Comparison of ENCODE assay signal across 38 cellular contexts in the genomic region with DNA sequence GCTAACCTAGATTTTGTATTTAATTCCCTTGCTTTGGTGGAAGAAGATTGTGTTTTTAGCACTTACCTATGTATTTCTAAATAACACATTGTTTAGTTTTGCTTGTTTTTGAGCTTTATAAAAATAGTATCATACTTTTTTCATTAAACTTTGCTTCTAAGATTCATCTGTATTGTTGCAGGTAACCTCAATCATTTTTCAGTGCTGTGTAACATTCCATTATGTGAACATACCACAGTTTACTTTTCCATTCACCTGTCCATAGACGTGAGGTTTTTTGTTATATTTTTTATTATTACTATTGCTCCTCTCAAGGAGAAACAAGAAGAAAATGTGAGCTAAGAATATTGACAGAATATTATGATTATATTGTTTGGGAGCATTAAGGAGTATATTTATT.
"Had no signal": no experiment of that assay in that cellular context is flagged by ENCODE, and none has a peak within 500 bp of the region (broad histone marks: within the 10 kb centered on the region; RNA-seq: fewer than 3 reads in every experiment).

No MANE protein-coding gene starts in this region.

- H3K36me3 ChIP-seq: ascending aorta, cardiac muscle cell had no signal

- DNase-seq: activated CD4-positive, alpha-beta memory T cell treated with anti-CD3 and anti-CD28 coated beads, Interleukin-2, amount 10 ng/mL, durations not matched to agents 7 days and 5 days; activated CD4-positive, alpha-beta T cell treated with anti-CD3 and anti-CD28 coated beads for 1 hour; activated CD4-positive, alpha-beta T cell treated with anti-CD3 and anti-CD28 coated beads for 36 hours; activated CD4-positive, alpha-beta T cell treated with anti-CD3 and anti-CD28 coated beads for 48 hours; activated CD4-positive, alpha-beta T cell treated with anti-CD3 and anti-CD28 coated beads, Interleukin-2, amount 10 ng/mL, durations not matched to agents 7 days and 5 days; activated CD4-positive, alpha-beta T cell treated with anti-CD3 and anti-CD28 coated beads, Interleukin-2, amount 50 U/mL, for 48 hours; activated CD4-positive, CD25-positive, alpha-beta regulatory T cell; activated CD8-positive, alpha-beta memory T cell treated with anti-CD3 and anti-CD28 coated beads for 24 hours; activated CD8-positive, alpha-beta memory T cell treated with anti-CD3 and anti-CD28 coated beads, Interleukin-2, amount 10 ng/mL, durations not matched to agents 7 days and 5 days; activated CD8-positive, alpha-beta memory T cell treated with anti-CD3 and anti-CD28 coated beads, Interleukin-2, amount 50 U/mL, for 48 hours; activated CD8-positive, alpha-beta T cell treated with anti-CD3 and anti-CD28 coated beads, Interleukin-2, amount 10 ng/mL, durations not matched to agents 7 days and 5 days; activated effector memory CD4-positive, alpha-beta T cell treated with Interleukin-2 at 50 U/mL for 16 hours; activated gamma-delta T cell; activated naive CD4-positive, alpha-beta T cell treated with anti-CD3 and anti-CD28 coated beads, Interleukin-2, amount 10 ng/mL, durations not matched to agents 7 days and 5 days; activated naive CD4-positive, alpha-beta T cell treated with Interleukin-2 at 50 U/mL for 16 hours; activated naive CD8-positive, alpha-beta T cell treated with anti-CD3 and anti-CD28 coated beads, Interleukin-2, amount 10 ng/mL, durations not matched to agents 7 days and 5 days; activated naive CD8-positive, alpha-beta T cell treated with anti-CD3 and anti-CD28 coated beads, Interleukin-2, amount 50 U/mL, for 24 hours; activated T-cell treated with anti-CD3 and anti-CD28 coated beads, Interleukin-2, amount 50 U/mL, for 24 hours; activated T-cell treated with anti-CD3 and anti-CD28 coated beads, Interleukin-2, amount 50 U/mL, for 48 hours; amygdala; anterior cingulate cortex; caudate nucleus; cerebellar nuclear complex; T-helper 2 cell; T-helper 9 cell; WERI-Rb-1 had no signal

- ATAC-seq: activated CD4-positive, alpha-beta T cell treated with anti-CD3 and anti-CD28 coated beads for 36 hours; activated CD4-positive, CD25-positive, alpha-beta regulatory T cell treated with anti-CD3 and anti-CD28 coated beads, Interleukin-2, amount 50 U/mL, for 24 hours; activated CD8-positive, alpha-beta memory T cell treated with anti-CD3 and anti-CD28 coated beads, Interleukin-2, amount 10 ng/mL, durations not matched to agents 7 days and 5 days; activated CD8-positive, alpha-beta T cell treated with anti-CD3 and anti-CD28 coated beads, Interleukin-2, amount 10 ng/mL, durations not matched to agents 7 days and 5 days; activated naive CD8-positive, alpha-beta T cell treated with anti-CD3 and anti-CD28 coated beads, Interleukin-2, amount 50 U/mL, for 24 hours; WTC11 had no signal

- H3K27me3 ChIP-seq: ascending aorta, cardiac muscle cell had no signal

- H3K27me3 Mint-ChIP-seq: activated CD4-positive, alpha-beta memory T cell treated with anti-CD3 and anti-CD28 coated beads, Interleukin-2, amount 10 ng/mL, durations not matched to agents 7 days and 5 days; activated CD4-positive, alpha-beta T cell treated with anti-CD3 and anti-CD28 coated beads for 36 hours; activated CD4-positive, alpha-beta T cell treated with anti-CD3 and anti-CD28 coated beads, Interleukin-2, amount 10 ng/mL, durations not matched to agents 7 days and 5 days; activated CD8-positive, alpha-beta memory T cell treated with anti-CD3 and anti-CD28 coated beads, Interleukin-2, amount 10 ng/mL, durations not matched to agents 7 days and 5 days; activated naive CD4-positive, alpha-beta T cell treated with anti-CD3 and anti-CD28 coated beads, Interleukin-2, amount 10 ng/mL, durations not matched to agents 7 days and 5 days; activated naive CD4-positive, alpha-beta T cell treated with anti-CD3 and anti-CD28 coated beads, Interleukin-2, amount 50 U/mL, for 24 hours; activated naive CD8-positive, alpha-beta T cell; activated naive CD8-positive, alpha-beta T cell treated with anti-CD3 and anti-CD28 coated beads, Interleukin-2, amount 10 ng/mL, durations not matched to agents 7 days and 5 days; activated naive CD8-positive, alpha-beta T cell treated with anti-CD3 and anti-CD28 coated beads, Interleukin-2, amount 50 U/mL, for 24 hours; activated T-cell treated with anti-CD3 and anti-CD28 coated beads, Interleukin-2, amount 50 U/mL, for 24 hours; brain; central memory CD8-positive, alpha-beta T cell had no signal

- H3K4me3 Mint-ChIP-seq: activated CD4-positive, alpha-beta memory T cell treated with anti-CD3 and anti-CD28 coated beads, Interleukin-2, amount 10 ng/mL, durations not matched to agents 7 days and 5 days; activated CD4-positive, alpha-beta T cell treated with anti-CD3 and anti-CD28 coated beads for 36 hours; activated CD4-positive, alpha-beta T cell treated with anti-CD3 and anti-CD28 coated beads, Interleukin-2, amount 10 ng/mL, durations not matched to agents 7 days and 5 days; activated CD8-positive, alpha-beta memory T cell treated with anti-CD3 and anti-CD28 coated beads, Interleukin-2, amount 10 ng/mL, durations not matched to agents 7 days and 5 days; activated CD8-positive, alpha-beta T cell treated with anti-CD3 and anti-CD28 coated beads, Interleukin-2, amount 10 ng/mL, durations not matched to agents 7 days and 5 days; activated naive CD4-positive, alpha-beta T cell treated with anti-CD3 and anti-CD28 coated beads, Interleukin-2, amount 10 ng/mL, durations not matched to agents 7 days and 5 days; activated naive CD4-positive, alpha-beta T cell treated with anti-CD3 and anti-CD28 coated beads, Interleukin-2, amount 50 U/mL, for 24 hours; activated naive CD8-positive, alpha-beta T cell; activated naive CD8-positive, alpha-beta T cell treated with anti-CD3 and anti-CD28 coated beads, Interleukin-2, amount 10 ng/mL, durations not matched to agents 7 days and 5 days; activated naive CD8-positive, alpha-beta T cell treated with anti-CD3 and anti-CD28 coated beads, Interleukin-2, amount 50 U/mL, for 24 hours; activated T-cell treated with anti-CD3 and anti-CD28 coated beads, Interleukin-2, amount 50 U/mL, for 24 hours; brain; central memory CD8-positive, alpha-beta T cell; T-helper 1 cell treated with Interleukin-12 subunit alpha and Interleukin-12 subunit beta and Interleukin-4 antibody, amounts not matched to agents 30 μg/mL and 1 μg/mL, for 36 hours; T-helper 2 cell treated with Interferon-gamma antibody and Interleukin-4, amounts not matched to agents 5 μg/mL and 100 μg/mL, for 36 hours; WTC11 had no signal

- FAIRE-seq: bronchial epithelial cell had no signal

- H3K4me1 ChIP-seq: ascending aorta had no signal

- H3K9me3 Mint-ChIP-seq: activated CD4-positive, alpha-beta memory T cell treated with anti-CD3 and anti-CD28 coated beads, Interleukin-2, amount 10 ng/mL, durations not matched to agents 7 days and 5 days; activated CD4-positive, alpha-beta T cell treated with anti-CD3 and anti-CD28 coated beads, Interleukin-2, amount 10 ng/mL, durations not matched to agents 7 days and 5 days; activated naive CD4-positive, alpha-beta T cell treated with anti-CD3 and anti-CD28 coated beads, Interleukin-2, amount 10 ng/mL, durations not matched to agents 7 days and 5 days; activated naive CD4-positive, alpha-beta T cell treated with anti-CD3 and anti-CD28 coated beads, Interleukin-2, amount 50 U/mL, for 24 hours; activated naive CD8-positive, alpha-beta T cell treated with anti-CD3 and anti-CD28 coated beads, Interleukin-2, amount 10 ng/mL, durations not matched to agents 7 days and 5 days; activated naive CD8-positive, alpha-beta T cell treated with anti-CD3 and anti-CD28 coated beads, Interleukin-2, amount 50 U/mL, for 24 hours; activated T-cell treated with anti-CD3 and anti-CD28 coated beads, Interleukin-2, amount 50 U/mL, for 24 hours; activated T-helper 2 cell treated with anti-CD3 and anti-CD28 coated beads, Interferon-gamma antibody, Interleukin-2, Interleukin-4, amounts not matched to agents 10 μg/mL and 5 μg/mL and 100 μg/mL, durations not matched to agents 14 hours and 24 hours and 36 hours; brain; central memory CD8-positive, alpha-beta T cell; T-helper 1 cell treated with Interleukin-12 subunit alpha and Interleukin-12 subunit beta and Interleukin-4 antibody, amounts not matched to agents 30 μg/mL and 1 μg/mL, for 36 hours; T-helper 2 cell treated with Interferon-gamma antibody and Interleukin-4, amounts not matched to agents 5 μg/mL and 100 μg/mL, for 36 hours; WTC11 had no signal

- H3K27ac ChIP-seq: ascending aorta, cardiac muscle cell, WERI-Rb-1 had no signal

- H3K36me3 Mint-ChIP-seq: WTC11 had no signal

- H3K9me3 ChIP-seq: ascending aorta had no signal

- H3K4me3 ChIP-seq: ascending aorta, cardiac muscle cell had no signal

- H3K4me1 Mint-ChIP-seq: activated CD4-positive, alpha-beta memory T cell treated with anti-CD3 and anti-CD28 coated beads, Interleukin-2, amount 10 ng/mL, durations not matched to agents 7 days and 5 days; activated CD4-positive, alpha-beta T cell treated with anti-CD3 and anti-CD28 coated beads for 36 hours; activated CD4-positive, alpha-beta T cell treated with anti-CD3 and anti-CD28 coated beads, Interleukin-2, amount 10 ng/mL, durations not matched to agents 7 days and 5 days; activated CD8-positive, alpha-beta memory T cell treated with anti-CD3 and anti-CD28 coated beads, Interleukin-2, amount 10 ng/mL, durations not matched to agents 7 days and 5 days; activated naive CD4-positive, alpha-beta T cell treated with anti-CD3 and anti-CD28 coated beads, Interleukin-2, amount 10 ng/mL, durations not matched to agents 7 days and 5 days; activated naive CD8-positive, alpha-beta T cell treated with anti-CD3 and anti-CD28 coated beads, Interleukin-2, amount 50 U/mL, for 24 hours; brain; WTC11 had no signal

- H3K27ac Mint-ChIP-seq: activated CD4-positive, alpha-beta memory T cell treated with anti-CD3 and anti-CD28 coated beads, Interleukin-2, amount 10 ng/mL, durations not matched to agents 7 days and 5 days; activated CD4-positive, alpha-beta T cell treated with anti-CD3 and anti-CD28 coated beads for 36 hours; activated CD4-positive, alpha-beta T cell treated with anti-CD3 and anti-CD28 coated beads, Interleukin-2, amount 10 ng/mL, durations not matched to agents 7 days and 5 days; activated CD8-positive, alpha-beta memory T cell treated with anti-CD3 and anti-CD28 coated beads, Interleukin-2, amount 10 ng/mL, durations not matched to agents 7 days and 5 days; activated CD8-positive, alpha-beta T cell treated with anti-CD3 and anti-CD28 coated beads, Interleukin-2, amount 10 ng/mL, durations not matched to agents 7 days and 5 days; activated naive CD4-positive, alpha-beta T cell treated with anti-CD3 and anti-CD28 coated beads, Interleukin-2, amount 10 ng/mL, durations not matched to agents 7 days and 5 days; activated naive CD4-positive, alpha-beta T cell treated with anti-CD3 and anti-CD28 coated beads, Interleukin-2, amount 50 U/mL, for 24 hours; activated naive CD8-positive, alpha-beta T cell; activated naive CD8-positive, alpha-beta T cell treated with anti-CD3 and anti-CD28 coated beads, Interleukin-2, amount 10 ng/mL, durations not matched to agents 7 days and 5 days; activated naive CD8-positive, alpha-beta T cell treated with anti-CD3 and anti-CD28 coated beads, Interleukin-2, amount 50 U/mL, for 24 hours; activated T-cell treated with anti-CD3 and anti-CD28 coated beads, Interleukin-2, amount 50 U/mL, for 24 hours; activated T-helper 2 cell treated with anti-CD3 and anti-CD28 coated beads, Interferon-gamma antibody, Interleukin-2, Interleukin-4, amounts not matched to agents 10 μg/mL and 5 μg/mL and 100 μg/mL, durations not matched to agents 14 hours and 24 hours and 36 hours; brain; T-helper 1 cell treated with Interleukin-12 subunit alpha and Interleukin-12 subunit beta and Interleukin-4 antibody, amounts not matched to agents 30 μg/mL and 1 μg/mL, for 36 hours; T-helper 2 cell treated with Interferon-gamma antibody and Interleukin-4, amounts not matched to agents 5 μg/mL and 100 μg/mL, for 36 hours; WTC11 had no signal
